29 cellular contexts compared by ENCODE assay signal in the genomic region with DNA sequence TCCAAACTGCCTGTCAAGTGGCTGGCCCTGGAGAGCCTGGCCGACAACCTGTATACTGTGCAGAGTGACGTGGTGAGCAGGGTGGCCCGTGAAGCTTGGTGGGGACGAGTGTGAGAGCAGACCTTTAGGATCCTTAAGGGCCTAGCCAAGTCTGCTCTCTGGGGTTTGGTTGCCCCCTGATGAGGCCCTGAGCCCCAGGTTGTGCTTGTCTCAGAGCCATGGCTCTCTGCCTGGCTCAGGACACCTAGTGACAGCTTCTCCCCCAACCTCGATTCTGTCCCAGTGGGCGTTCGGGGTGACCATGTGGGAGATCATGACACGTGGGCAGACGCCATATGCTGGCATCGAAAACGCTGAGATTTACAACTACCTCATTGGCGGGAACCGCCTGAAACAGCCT. TPM values are rescaled to one million over a fixed set of nuclear protein-coding genes. Genes with fewer than 3 reads are reported as not detected.
"Had no signal": no experiment of that assay in that cellular context is flagged by ENCODE, and none has a peak within 500 bp of the region (broad histone marks: within the 10 kb centered on the region; RNA-seq: fewer than 3 reads in every experiment).

No MANE protein-coding gene starts in this region.

- H3K4me3 Mint-ChIP-seq: activated CD4-positive, alpha-beta memory T cell treated with anti-CD3 and anti-CD28 coated beads, Interleukin-2, amount 10 ng/mL, durations not matched to agents 7 days and 5 days; activated naive CD4-positive, alpha-beta T cell treated with anti-CD3 and anti-CD28 coated beads for 36 hours; activated naive CD8-positive, alpha-beta T cell; activated T-helper 17 cell treated with anti-CD3 and anti-CD28 coated beads, Interleukin-2, amount 50 U/mL, for 72 hours; T-helper 1 cell treated with Interleukin-12 subunit alpha and Interleukin-12 subunit beta and Interleukin-4 antibody, amounts not matched to agents 30 μg/mL and 1 μg/mL, for 36 hours; WTC11 had no signal

- DNase-seq: activated CD4-positive, alpha-beta memory T cell treated with anti-CD3 and anti-CD28 coated beads, Interleukin-2, amount 10 ng/mL, durations not matched to agents 7 days and 5 days; activated CD4-positive, alpha-beta T cell treated with anti-CD3 and anti-CD28 coated beads for 1 hour; activated CD4-positive, alpha-beta T cell treated with anti-CD3 and anti-CD28 coated beads, Interleukin-2, amount 50 U/mL, for 1 hour; activated gamma-delta T cell; activated naive CD4-positive, alpha-beta T cell treated with anti-CD3 and anti-CD28 coated beads for 36 hours; activated T-cell treated with anti-CD3 and anti-CD28 coated beads for 4 hours; activated T-cell treated with anti-CD3 and anti-CD28 coated beads, Interleukin-2, amount 50 U/mL, for 48 hours; amygdala; brain microvascular endothelial cell; KG1; NCI-H1092; NCI-H1417 treated with DMSO at 0.1 percent for 48 hours; NCI-H1694; NCI-H2029; NCI-H2107; NCI-H510A treated with DMSO at 0.1 percent for 48 hours; NCI-H69; NK-92 treated with Interleukin-12 subunit alpha and Interleukin-12 subunit beta, amount 100 ng/mL, for 24 hours; OCI-M1; Peyer's patch; Right ventricle myocardium superior; SJCRH30 had no signal

- H3K27me3 Mint-ChIP-seq: activated CD4-positive, alpha-beta memory T cell treated with anti-CD3 and anti-CD28 coated beads, Interleukin-2, amount 10 ng/mL, durations not matched to agents 7 days and 5 days; activated naive CD8-positive, alpha-beta T cell; activated T-helper 17 cell treated with anti-CD3 and anti-CD28 coated beads, Interleukin-2, amount 50 U/mL, for 72 hours had no signal

- H3K4me3 ChIP-seq: cardiac muscle cell, Peyer's patch, SJCRH30 had no signal

- H3K9me3 Mint-ChIP-seq: activated CD4-positive, alpha-beta memory T cell treated with anti-CD3 and anti-CD28 coated beads, Interleukin-2, amount 10 ng/mL, durations not matched to agents 7 days and 5 days; activated naive CD4-positive, alpha-beta T cell treated with anti-CD3 and anti-CD28 coated beads for 36 hours; activated T-helper 17 cell treated with anti-CD3 and anti-CD28 coated beads, Interleukin-2, amount 50 U/mL, for 72 hours; T-helper 1 cell treated with Interleukin-12 subunit alpha and Interleukin-12 subunit beta and Interleukin-4 antibody, amounts not matched to agents 30 μg/mL and 1 μg/mL, for 36 hours; WTC11 had no signal

- H3K27ac ChIP-seq: brain microvascular endothelial cell, cardiac muscle cell, Peyer's patch, RWPE1, SJCRH30 had no signal

- ATAC-seq: activated T-helper 17 cell treated with anti-CD3 and anti-CD28 coated beads, Interleukin-2, amount 50 U/mL, for 72 hours; WTC11 had no signal

- H3K4me1 ChIP-seq: Peyer's patch had no signal

- H3K27ac Mint-ChIP-seq: activated CD4-positive, alpha-beta memory T cell treated with anti-CD3 and anti-CD28 coated beads, Interleukin-2, amount 10 ng/mL, durations not matched to agents 7 days and 5 days; activated naive CD4-positive, alpha-beta T cell treated with anti-CD3 and anti-CD28 coated beads for 36 hours; activated naive CD8-positive, alpha-beta T cell; activated T-helper 17 cell treated with anti-CD3 and anti-CD28 coated beads, Interleukin-2, amount 50 U/mL, for 72 hours; T-helper 1 cell treated with Interleukin-12 subunit alpha and Interleukin-12 subunit beta and Interleukin-4 antibody, amounts not matched to agents 30 μg/mL and 1 μg/mL, for 36 hours; WTC11 had no signal

- H3K9me3 ChIP-seq: Peyer's patch, SJCRH30 had no signal

- H3K27me3 ChIP-seq: brain microvascular endothelial cell, cardiac muscle cell, Peyer's patch, SJCRH30 had no signal

- H3K36me3 Mint-ChIP-seq: activated naive CD8-positive, alpha-beta T cell had no signal

- H3K36me3 ChIP-seq: brain microvascular endothelial cell, cardiac muscle cell, Peyer's patch had no signal

- H3K4me1 Mint-ChIP-seq: activated CD4-positive, alpha-beta memory T cell treated with anti-CD3 and anti-CD28 coated beads, Interleukin-2, amount 10 ng/mL, durations not matched to agents 7 days and 5 days; activated T-helper 17 cell treated with anti-CD3 and anti-CD28 coated beads, Interleukin-2, amount 50 U/mL, for 72 hours had no signal

RNA-seq across cellular contexts. Expression of a gene that starts 59.8 kb away (rescaled TPM):
- total RNA-seq: activated naive CD4-positive, alpha-beta T cell treated with anti-CD3 and anti-CD28 coated beads for 36 hours; MCF 10A had no signal
